14 cellular contexts compared by ENCODE assay signal in the genomic region with DNA sequence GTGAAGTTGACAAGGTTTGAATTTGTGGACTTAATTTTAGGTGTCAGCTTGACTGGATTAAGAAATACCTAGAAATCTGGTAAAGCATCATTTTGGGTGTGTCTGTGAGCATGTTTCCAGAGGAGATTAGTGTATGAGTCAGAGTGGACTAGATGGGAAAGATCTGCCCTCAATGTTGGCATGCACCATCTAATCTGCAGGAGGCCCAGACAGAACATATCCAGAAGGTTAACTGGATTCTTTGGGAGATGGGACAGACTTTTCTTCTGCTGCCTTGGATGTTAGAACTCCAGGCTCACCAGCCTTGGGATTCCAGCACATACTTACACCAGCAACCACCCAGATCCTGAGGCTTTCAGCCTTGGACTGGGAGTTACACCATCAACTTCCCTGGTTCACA. TPM values are rescaled to one million over a fixed set of nuclear protein-coding genes. Genes with fewer than 3 reads are reported as not detected.
A peak's percentile ranks its signal among the peaks of the same experiment; 100 is the strongest.
DNase-seq lines count a peak whose midpoint lies in the region; ATAC-seq and TF ChIP-seq lines count a peak whose summit lies in the region.
"Had no signal": no experiment of that assay in that cellular context is flagged by ENCODE, and none has a peak within 500 bp of the region (broad histone marks: within the 10 kb centered on the region; RNA-seq: fewer than 3 reads in every experiment).

No MANE protein-coding gene starts in this region.

- peaks cover 3 to 13% of the 10 kb centered on the region in 2 experiments; a peak in 2 of 4 replicates for H3K4me1 ChIP-seq in HCT116 (ENCODE audit: control insufficient read depth in 1 of 2, insufficient read depth in 2 of 2, low read length in 2 of 2)
- peaks cover 14% of the 10 kb centered on the region for H3K4me1 ChIP-seq in OCI-LY7 (ENCODE audit: insufficient read depth, low read length, poor library complexity, severe bottlenecking)
- H3K4me1 ChIP-seq: BLaER1 had no signal

- no peak overlapping the region for H3K4me3 ChIP-seq in AG04450 (ENCODE audit: low read depth, low read length)
- H3K4me3 ChIP-seq in HCT116 (replicated peaks in 1 of 2; ENCODE audit: low read depth in 1 of 2, low read length in 2 of 2): no peak overlapping the region
- no peak overlapping the region for H3K4me3 ChIP-seq in fibroblast of villous mesenchyme (ENCODE audit: low read depth, low read length)
- no peak overlapping the region for H3K4me3 ChIP-seq in OCI-LY7 (ENCODE audit: low read depth, low read length, poor library complexity, severe bottlenecking)
- H3K4me3 ChIP-seq: BLaER1, SK-N-MC had no signal

- TF ChIP-seq CTCF in AG04450 (IDR thresholded peaks at IDR 0.05; ENCODE audit: low read depth, low read length) (no peak), HCT116 (IDR thresholded peaks at IDR 0.05 in 2 of 3, conservative IDR thresholded peaks at IDR 0.05 in 1 of 3; ENCODE audit: borderline replicate concordance in 1 of 3, insufficient read depth in 1 of 3, low read depth in 2 of 3, low read length in 2 of 3) (no peak), activated B cell treated with CpG ODN at 0.5 μM for 24 hours (IDR thresholded peaks at IDR 0.05) (no peak), fibroblast of villous mesenchyme (IDR thresholded peaks at IDR 0.05; ENCODE audit: insufficient read depth, low read depth, low read length) (no peak), OCI-LY7 (conservative IDR thresholded peaks at IDR 0.05; ENCODE audit: low read length) (no peak)

- H3K36me3 ChIP-seq in HCT116 (ENCODE audit: control insufficient read depth in 1 of 2, insufficient read depth in 2 of 2, low read length in 2 of 2) (peaks cover 0 to 6% of the 10 kb centered on the region in 2 experiments; a peak in 1 of 4 replicates), OCI-LY7 (ENCODE audit: insufficient read depth, low read length) (peaks cover 80% of the 10 kb centered on the region)

- intact Hi-C loops in HCT116 (cut with micrococcal nuclease) (no loop called here), activated B cell treated with CpG ODN at 0.5 μM for 24 hours (cut with micrococcal nuclease) (loop anchor here (1.0 to 2.0 kb wide), 2 partner anchors 9 to 13 kb away; no protein-coding TSS in a partner anchor), OCI-LY7 (cut with micrococcal nuclease; ENCODE audit: unreplicated experiment) (no loop called here)

- no peaks in the 10 kb centered on the region for H3K9me3 Mint-ChIP-seq in activated B cell treated with CpG ODN at 0.5 μM for 24 hours
- H3K9me3 Mint-ChIP-seq: central memory CD8-positive, alpha-beta T cell had no signal

- H3K4me2 ChIP-seq in HCT116 (ENCODE audit: low read length): peak overlapping the region; percentile 55
- no peak overlapping the region for H3K4me2 ChIP-seq in OCI-LY7 (ENCODE audit: low read length)
- H3K4me2 ChIP-seq: BLaER1 had no signal

- peak overlapping the region; percentile 2 for H3K27ac ChIP-seq in AG04450 (ENCODE audit: low read depth, low read length)
- H3K27ac ChIP-seq in HCT116 (ENCODE audit: low read depth, low read length): no peak overlapping the region
- no peak overlapping the region for H3K27ac ChIP-seq in OCI-LY7 (ENCODE audit: low read depth, low read length, poor library complexity, severe bottlenecking)
- H3K27ac ChIP-seq: BLaER1, SK-N-MC had no signal

- BruUV-seq in HCT116 (replicated peaks; lab: Mats Ljungman, UMichigan) (no TSS peak), OCI-LY7 (replicated peaks; lab: Mats Ljungman, UMichigan) (no TSS peak)

- CTCF ChIA-PET in AG04450 (lab: Charles Lee): no interaction called here
- CTCF ChIA-PET in HCT116 (lab: Charles Lee): no interaction called here
- CTCF ChIA-PET in activated B cell treated with CpG ODN at 0.5 μM for 24 hours (lab: Charles Lee): interaction anchor here (1.0 kb wide), 1 partner anchor 56 kb away, joined by 4 read pairs; no protein-coding TSS in a partner anchor
- CTCF ChIA-PET in OCI-LY7 (lab: Charles Lee; ENCODE audit: unreplicated experiment): no interaction called here

- RAD21 ChIA-PET in HCT116 (lab: Charles Lee; ENCODE audit: low non-redundant PET in 1 of 2, low total read pairs in 2 of 2, uncharacterized antibody in 2 of 2, unreplicated experiment in 2 of 2): no interaction called here

- H4K20me1 ChIP-seq in HCT116 (ENCODE audit: insufficient read depth) (peaks cover 3% of the 10 kb centered on the region; the same call in 1 of the 2 replicates), OCI-LY7 (ENCODE audit: insufficient read depth, low read length) (no peaks in the 10 kb centered on the region)
- H4K20me1 ChIP-seq: BLaER1 had no signal

- H2AFZ ChIP-seq in HCT116 (ENCODE audit: low read depth, low read length, poor library complexity, severe bottlenecking): no peak overlapping the region
- no peak overlapping the region for H2AFZ ChIP-seq in OCI-LY7 (ENCODE audit: low read length)

- no peak for TF ChIP-seq POLR2A in HCT116 (IDR thresholded peaks at IDR 0.05; ENCODE audit: borderline replicate concordance, extremely low read depth, insufficient read depth, insufficient read length)

- H3K27me3 ChIP-seq in AG04450 (ENCODE audit: control insufficient read depth, insufficient read depth, low read length) (no peaks in the 10 kb centered on the region), HCT116 (ENCODE audit: insufficient read depth, low read length) (no peaks in the 10 kb centered on the region)
- H3K27me3 ChIP-seq: BLaER1 had no signal

- H3K27ac Mint-ChIP-seq in activated B cell treated with CpG ODN at 0.5 μM for 24 hours: peak overlapping the region; percentile 42

- no peaks in the 10 kb centered on the region for H3K27me3 Mint-ChIP-seq in activated B cell treated with CpG ODN at 0.5 μM for 24 hours
- H3K27me3 Mint-ChIP-seq: central memory CD8-positive, alpha-beta T cell had no signal

- ATAC-seq in HCT116: peak; percentile 68
- no peak for ATAC-seq in activated B cell treated with CpG ODN at 0.5 μM for 24 hours (ENCODE audit: low read depth)
- ATAC-seq in HG03442 (IDR thresholded peaks at IDR 0.05; ENCODE audit: unreplicated experiment): no peak
- ATAC-seq: left lobe of liver had no signal

- H3K4me1 Mint-ChIP-seq in activated B cell treated with CpG ODN at 0.5 μM for 24 hours: peaks cover 46% of the 10 kb centered on the region

- H3K9me3 ChIP-seq in AG04450 (ENCODE audit: control insufficient read depth, insufficient read depth, low read length) (peaks cover 14% of the 10 kb centered on the region), HCT116 (ENCODE audit: control insufficient read depth in 1 of 2, insufficient read depth in 1 of 2, low read depth in 1 of 2, low read length in 2 of 2) (peaks cover 0 to 8% of the 10 kb centered on the region in 2 experiments; a peak in 3 of 4 replicates), OCI-LY7 (ENCODE audit: low read length) (peaks cover 27% of the 10 kb centered on the region)

- TF ChIP-seq RAD21 in HCT116 (IDR thresholded peaks at IDR 0.05; ENCODE audit: low read depth): no peak

- no peak overlapping the region for H3K9ac ChIP-seq in HCT116 (ENCODE audit: low read length)
- H3K9ac ChIP-seq: BLaER1 had no signal

- POLR2A ChIA-PET in AG04450 (lab: Yijun Ruan, JAX): no interaction called here
- POLR2A ChIA-PET in HCT116 (lab: Charles Lee): no interaction called here
- POLR2A ChIA-PET in activated B cell treated with CpG ODN at 0.5 μM for 24 hours (lab: Charles Lee): interaction anchor here (0.9 to 2.5 kb wide), 3 partner anchors 10 to 12 kb away, joined by 3 to 11 read pairs (median 6); no protein-coding TSS in a partner anchor
- POLR2A ChIA-PET in OCI-LY7 (lab: Charles Lee): interaction anchor here (1.1 kb wide), 1 partner anchor 12 kb away, joined by 3 read pairs; no protein-coding TSS in a partner anchor

- peaks cover 26% of the 10 kb centered on the region for H3K36me3 Mint-ChIP-seq in activated B cell treated with CpG ODN at 0.5 μM for 24 hours (ENCODE audit: low read depth)

- DNase-seq in AG04450 (ENCODE audit: low read depth, low spot score) (no peak), HCT116 (ENCODE audit: low read depth, low spot score) (peak; percentile 32), activated B cell treated with CpG ODN at 0.5 μM for 24 hours (no peak), fibroblast of villous mesenchyme (ENCODE audit: low read depth) (peak; percentile 74), NCI-H1092 (lab: John Stamatoyannopoulos, UW) (no peak), D341Med (ENCODE audit: low spot score) (no peak), OCI-LY7 (ENCODE audit: low spot score) (no peak)
- DNase-seq: activated effector memory CD4-positive, alpha-beta T cell treated with Interleukin-2 at 50 U/mL for 16 hours; NCI-H187 treated with DMSO at 0.1 percent for 48 hours had no signal

- H3K9me2 ChIP-seq in HCT116 (ENCODE audit: insufficient read depth): no peaks in the 10 kb centered on the region
- no peaks in the 10 kb centered on the region for H3K9me2 ChIP-seq in OCI-LY7 (ENCODE audit: insufficient read depth, low read length)

- H3K4me3 Mint-ChIP-seq in activated B cell treated with CpG ODN at 0.5 μM for 24 hours: no peak overlapping the region

- peaks cover 64% of the 10 kb centered on the region for H3K79me2 ChIP-seq in HCT116 (ENCODE audit: insufficient read depth, low read length)
- H3K79me2 ChIP-seq in OCI-LY7 (ENCODE audit: insufficient read depth, low read depth, low read length): peaks cover 96% of the 10 kb centered on the region

TF ChIP-seq in HCT116, 20 proteins besides CTCF, POLR2A, EP300 and RAD21:
- TF ChIP-seq CEBPB (IDR thresholded peaks at IDR 0.05; ENCODE audit: low read depth): 0 out of 2 replicates have a peak, but pooled peaks have one; percentile 13
- no peak for TF ChIP-seq ZFX (IDR thresholded peaks at IDR 0.05)

RNA-seq across cellular contexts. Expression of a gene that starts 14.1 kb away (rescaled TPM):
- polyA plus RNA-seq in AG04450 (2011; rRNA removed): 10.0 and 14.5 TPM in 2 replicates
- polyA minus RNA-seq in AG04450 (2011; rRNA and poly(A)+ RNA removed): 4.6 and 5.9 TPM in 2 replicates
- total RNA-seq in HCT116 (2021; ENCODE audit: unreplicated experiment) (17.7 TPM), activated B cell treated with CpG ODN at 0.5 μM for 24 hours (20.9 and 21.2 TPM in 2 replicates), fibroblast of villous mesenchyme (27.4 and 31.5 TPM in 2 replicates), OCI-LY7 (2022) (35.4 and 45.4 TPM in 2 replicates)
- polyA plus RNA-seq in HCT116 (2012): 4.5 and 5.9 TPM in 2 replicates
- total RNA-seq in OCI-LY7 (2014; rRNA removed; shearing (Covaris generic)): 19.4 and 21.0 TPM in 2 replicates

Comparison
In these comparisons a context has a peak if more than half of its experiments do, and no peak if none do; other contexts are left out.
1. DNase-seq: peak in HCT116 (single experiment) and fibroblast of villous mesenchyme (single experiment); none in AG04450 (single experiment), activated B cell treated with CpG ODN at 0.5 μM for 24 hours (single experiment), NCI-H1092 (single experiment), D341Med (single experiment) and OCI-LY7 (single experiment).
2. POLR2A ChIA-PET loops: an anchor here in activated B cell treated with CpG ODN at 0.5 μM for 24 hours (0.9 to 2.5 kb wide) and OCI-LY7 (1.1 kb wide); none called in AG04450 and HCT116.